ENCODE assay signal across 1 cellular context in the genomic region with DNA sequence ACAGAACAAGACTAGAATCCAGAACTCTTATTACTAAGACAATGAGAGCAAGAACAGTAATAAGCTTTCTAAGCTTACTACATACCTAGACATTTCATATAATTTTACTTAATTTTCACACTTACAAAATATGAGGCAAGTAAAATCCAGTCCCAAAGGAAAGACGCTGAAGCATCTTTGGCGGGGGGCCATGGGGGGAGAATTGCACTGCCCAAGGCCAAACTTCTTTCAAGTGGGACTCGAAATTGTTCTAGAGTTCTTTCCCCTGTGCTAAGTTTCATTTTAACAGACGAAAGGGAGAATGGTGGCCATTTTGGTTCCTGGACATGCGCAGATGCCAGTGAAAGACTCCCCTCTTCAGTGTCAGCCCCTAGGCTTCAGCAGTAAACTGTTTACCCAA.
A peak's percentile ranks its signal among the peaks of the same experiment; 100 is the strongest.
TF ChIP-seq lines count a peak whose summit lies in the region.

No MANE protein-coding gene starts in this region.

TF ChIP-seq in HepG2, 621 proteins besides CTCF, POLR2A, EP300 and RAD21 (continued from another document):
- TF ChIP-seq, protein P1, sequence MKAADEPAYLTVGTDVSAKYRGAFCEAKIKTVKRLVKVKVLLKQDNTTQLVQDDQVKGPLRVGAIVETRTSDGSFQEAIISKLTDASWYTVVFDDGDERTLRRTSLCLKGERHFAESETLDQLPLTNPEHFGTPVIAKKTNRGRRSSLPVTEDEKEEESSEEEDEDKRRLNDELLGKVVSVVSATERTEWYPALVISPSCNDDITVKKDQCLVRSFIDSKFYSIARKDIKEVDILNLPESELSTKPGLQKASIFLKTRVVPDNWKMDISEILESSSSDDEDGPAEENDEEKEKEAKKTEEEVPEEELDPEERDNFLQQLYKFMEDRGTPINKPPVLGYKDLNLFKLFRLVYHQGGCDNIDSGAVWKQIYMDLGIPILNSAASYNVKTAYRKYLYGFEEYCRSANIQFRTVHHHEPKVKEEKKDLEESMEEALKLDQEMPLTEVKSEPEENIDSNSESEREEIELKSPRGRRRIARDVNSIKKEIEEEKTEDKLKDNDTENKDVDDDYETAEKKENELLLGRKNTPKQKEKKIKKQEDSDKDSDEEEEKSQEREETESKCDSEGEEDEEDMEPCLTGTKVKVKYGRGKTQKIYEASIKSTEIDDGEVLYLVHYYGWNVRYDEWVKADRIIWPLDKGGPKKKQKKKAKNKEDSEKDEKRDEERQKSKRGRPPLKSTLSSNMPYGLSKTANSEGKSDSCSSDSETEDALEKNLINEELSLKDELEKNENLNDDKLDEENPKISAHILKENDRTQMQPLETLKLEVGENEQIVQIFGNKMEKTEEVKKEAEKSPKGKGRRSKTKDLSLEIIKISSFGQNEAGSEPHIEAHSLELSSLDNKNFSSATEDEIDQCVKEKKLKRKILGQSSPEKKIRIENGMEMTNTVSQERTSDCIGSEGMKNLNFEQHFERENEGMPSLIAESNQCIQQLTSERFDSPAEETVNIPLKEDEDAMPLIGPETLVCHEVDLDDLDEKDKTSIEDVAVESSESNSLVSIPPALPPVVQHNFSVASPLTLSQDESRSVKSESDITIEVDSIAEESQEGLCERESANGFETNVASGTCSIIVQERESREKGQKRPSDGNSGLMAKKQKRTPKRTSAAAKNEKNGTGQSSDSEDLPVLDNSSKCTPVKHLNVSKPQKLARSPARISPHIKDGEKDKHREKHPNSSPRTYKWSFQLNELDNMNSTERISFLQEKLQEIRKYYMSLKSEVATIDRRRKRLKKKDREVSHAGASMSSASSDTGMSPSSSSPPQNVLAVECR (CRISPR knock-in tag; IDR thresholded peaks at IDR 0.05; ENCODE audit: borderline replicate concordance): 0 out of 2 replicates have a peak, but pooled peaks have one; percentile 24
- no peak for TF ChIP-seq JUND (CRISPR knock-in tag; IDR thresholded peaks at IDR 0.05)
TF ChIP-seq in HepG2: peak in this region for 2.
